ENCODE assay signal across 10 cellular contexts in genomic region chr2:134943540-134943939, GRCh38. TPM values are rescaled to one million over a fixed set of nuclear protein-coding genes. Genes with fewer than 3 reads are reported as not detected.
DNase-seq lines count a peak whose midpoint lies in the region; ATAC-seq and TF ChIP-seq lines count a peak whose summit lies in the region.
"Had no signal": no experiment of that assay in that cellular context is flagged by ENCODE, and none has a peak within 500 bp of the region (broad histone marks: within the 10 kb centered on the region; RNA-seq: fewer than 3 reads in every experiment).

No MANE protein-coding gene starts in this region.

- H3K27ac Mint-ChIP-seq in endothelial cell (ENCODE audit: unreplicated experiment), result peak overlapping the region; percentile 85

- no peaks in the 10 kb centered on the region for H3K4me1 ChIP-seq in colonic mucosa

- no peaks in the 10 kb centered on the region for H3K9me3 ChIP-seq in colonic mucosa

- peaks cover 20% of the 10 kb centered on the region for H3K36me3 Mint-ChIP-seq in endothelial cell (ENCODE audit: low read depth, unreplicated experiment)

- no peak overlapping the region for H3K4me3 Mint-ChIP-seq in endothelial cell (ENCODE audit: unreplicated experiment)

- no peak for DNase-seq in endothelial cell (ENCODE audit: low spot score)
- no peak for DNase-seq in COR-L47 (lab: John Stamatoyannopoulos, UW)
- DNase-seq in colonic mucosa, result no peak
- DNase-seq in cardiac septum (ENCODE audit: low spot score), result no peak
- DNase-seq in islet precursor cell, result no peak
- DNase-seq: DND-41, T-helper 1 cell had no signal

- ATAC-seq in GM18517 (IDR thresholded peaks at IDR 0.05; ENCODE audit: unreplicated experiment) (peak; percentile 87), GM21723 (IDR thresholded peaks at IDR 0.05; ENCODE audit: unreplicated experiment) (peak; percentile 75), HG03521 (IDR thresholded peaks at IDR 0.05; ENCODE audit: unreplicated experiment) (peak; percentile 55)

- H3K9me3 Mint-ChIP-seq in endothelial cell (ENCODE audit: unreplicated experiment), result no peaks in the 10 kb centered on the region

- no peak overlapping the region for H3K27ac ChIP-seq in colonic mucosa

- H3K9ac ChIP-seq in colonic mucosa (ENCODE audit: low read depth in 2 of 2, low read length in 2 of 2), result no peak overlapping the region

- TF ChIP-seq CTCF in endothelial cell (IDR thresholded peaks at IDR 0.05; ENCODE audit: unreplicated experiment) (no peak), colonic mucosa (IDR thresholded peaks at IDR 0.05) (no peak)

- H3K27me3 Mint-ChIP-seq in endothelial cell (ENCODE audit: unreplicated experiment), result peaks cover 2% of the 10 kb centered on the region

- H3K36me3 ChIP-seq in colonic mucosa, result peaks cover 10% of the 10 kb centered on the region

- no peak overlapping the region for H3K4me3 ChIP-seq in colonic mucosa

- H3K4me1 Mint-ChIP-seq in endothelial cell (ENCODE audit: unreplicated experiment), result peaks cover 3% of the 10 kb centered on the region

- intact Hi-C loops in colonic mucosa (cut with DNase I), result no loop called here
- intact Hi-C loops in cardiac septum (cut with DNase I), result no loop called here

- H3K27me3 ChIP-seq in colonic mucosa, result no peaks in the 10 kb centered on the region

RNA-seq across cellular contexts. Expression of gene CCNT2, which starts 24.9 kb away (rescaled TPM):
- 49.5 TPM for total RNA-seq in endothelial cell (ENCODE audit: unreplicated experiment)
- total RNA-seq in colonic mucosa, result 10 to 100 TPM; 26.3 to 38.7 TPM
- total RNA-seq in cardiac septum, result 24.1 TPM
